In genomic region chr10:74827045-74827441, GRCh38 we compare ENCODE assay signal across 8 cellular contexts. TPM values are rescaled to one million over a fixed set of nuclear protein-coding genes. Genes with fewer than 3 reads are reported as not detected.
DNase-seq lines count a peak whose midpoint lies in the region; ATAC-seq and TF ChIP-seq lines count a peak whose summit lies in the region.

No MANE protein-coding gene starts in this region.

- H3K27ac ChIP-seq in ascending aorta (peak overlapping the region; percentile 98 to 99), mesendoderm (ENCODE audit: low read depth, low read length) (peak overlapping the region; percentile 55)

- no peak for TF ChIP-seq CTCF in BJ (IDR thresholded peaks at IDR 0.05; ENCODE audit: insufficient read depth, low read depth, low read length)
- no peak for TF ChIP-seq CTCF in HFF-Myc (IDR thresholded peaks at IDR 0.05; ENCODE audit: low read depth, low read length, missing control alignments)
- no peak for TF ChIP-seq CTCF in ascending aorta (IDR thresholded peaks at IDR 0.05)

- POLR2A ChIA-PET in BJ (lab: Charles Lee): no interaction called here

- intact Hi-C loops in ascending aorta (cut with DNase I): loop anchor here (5.0 kb wide), 1 partner anchor 535 kb away; no protein-coding TSS in a partner anchor

- peak overlapping the region; percentile 97 for H3K4me2 ChIP-seq in mesendoderm (ENCODE audit: low read length)

- ATAC-seq in HG02981 (IDR thresholded peaks at IDR 0.05; ENCODE audit: unreplicated experiment): no peak

- H4K5ac ChIP-seq in mesendoderm (ENCODE audit: low read length): no peak overlapping the region

- no peak overlapping the region for H2BK15ac ChIP-seq in mesendoderm (replicated peaks; ENCODE audit: low read depth)

- H4K8ac ChIP-seq in mesendoderm (ENCODE audit: low read depth, low read length): no peak overlapping the region

- H3K4ac ChIP-seq in mesendoderm (ENCODE audit: low read depth, low read length): no peak overlapping the region

- H3K23ac ChIP-seq in mesendoderm (ENCODE audit: low read length): no peak overlapping the region

- CTCF ChIA-PET in BJ (lab: Yijun Ruan, JAX): interaction anchor here (0.6 kb wide), 1 partner anchor 437 kb away, joined by 3 read pairs; no protein-coding TSS in a partner anchor

- H3K27me3 ChIP-seq in BJ (ENCODE audit: control insufficient read depth, insufficient read depth, low read length) (no peaks in the 10 kb centered on the region), ascending aorta (no peaks in the 10 kb centered on the region), mesendoderm (ENCODE audit: insufficient read depth, low read length, poor library complexity) (no peaks in the 10 kb centered on the region)

- H3K9ac ChIP-seq in mesendoderm (ENCODE audit: low read length): peak overlapping the region; percentile 71

- H3K36me3 ChIP-seq in BJ (ENCODE audit: control insufficient read depth, insufficient read depth, low read length): no peaks in the 10 kb centered on the region
- H3K36me3 ChIP-seq in ascending aorta: no peaks in the 10 kb centered on the region
- H3K36me3 ChIP-seq in mesendoderm (ENCODE audit: control insufficient read depth, insufficient read depth, low read length): peaks cover 1% of the 10 kb centered on the region

- H3K4me3 ChIP-seq in BJ (ENCODE audit: low read depth, low read length): peak overlapping the region; percentile 70
- peak overlapping the region; percentile 77 for H3K4me3 ChIP-seq in HFF-Myc (replicated peaks; ENCODE audit: low read depth, low read length)
- peak overlapping the region; percentile 75 to 83 for H3K4me3 ChIP-seq in ascending aorta
- H3K4me3 ChIP-seq in mesendoderm (ENCODE audit: low read length): peak overlapping the region; percentile 49

- no peak overlapping the region for H2AK5ac ChIP-seq in mesendoderm (ENCODE audit: low read length)

- peaks cover 11% of the 10 kb centered on the region for H3K79me1 ChIP-seq in mesendoderm (ENCODE audit: low read length)

- DNase-seq in BJ (ENCODE audit: low read depth) (no peak), HFF-Myc (ENCODE audit: extremely low read depth, low read depth) (no peak), ascending aorta (ENCODE audit: low spot score in 2 of 2) (no peak), mesendoderm (no peak), HPDE6-E6E7 (ENCODE audit: extremely low spot score) (no peak), foreskin melanocyte (no peak), kidney glomerular epithelial cell (lab: John Stamatoyannopoulos, UW) (no peak)

- H3K79me2 ChIP-seq in mesendoderm (ENCODE audit: control insufficient read depth, insufficient read depth, low read length): peaks cover 14% of the 10 kb centered on the region

- H2BK120ac ChIP-seq in mesendoderm (ENCODE audit: low read depth, low read length): no peak overlapping the region

- H3K4me1 ChIP-seq in ascending aorta (peaks cover 11 to 35% of the 10 kb centered on the region in 2 donors), mesendoderm (ENCODE audit: control insufficient read depth, low read depth, low read length) (peaks cover 8% of the 10 kb centered on the region)

- no peak overlapping the region for H3K18ac ChIP-seq in mesendoderm (ENCODE audit: low read length)

- WGBS in mesendoderm (ENCODE audit: extremely low coverage, insufficient coverage, low lambda C conversion rate): no CpG with 5 or more reads among the region's 17 CpGs

- no peaks in the 10 kb centered on the region for H3K9me3 ChIP-seq in ascending aorta

- peak overlapping the region; percentile 85 for H3K56ac ChIP-seq in mesendoderm (ENCODE audit: low read length)

- peak overlapping the region; percentile 50 for H2BK5ac ChIP-seq in mesendoderm (ENCODE audit: low read length)

RNA-seq across cellular contexts. Expression of gene KAT6B, which starts 0.6 kb away (rescaled TPM):
- polyA plus RNA-seq in BJ (2011; rRNA removed): 5.1 and 7.7 TPM in 2 replicates
- polyA minus RNA-seq in BJ (2011; rRNA and poly(A)+ RNA removed): 28.7 and 33.8 TPM in 2 replicates
- 41.1 TPM for total RNA-seq in ascending aorta
- polyA plus RNA-seq in mesendoderm (2013, experiment 1 of 2): 11.0 TPM
- 11.2 TPM for polyA plus RNA-seq in mesendoderm (2013, experiment 2 of 2)
